21 cellular contexts compared by ENCODE assay signal in the genomic region with DNA sequence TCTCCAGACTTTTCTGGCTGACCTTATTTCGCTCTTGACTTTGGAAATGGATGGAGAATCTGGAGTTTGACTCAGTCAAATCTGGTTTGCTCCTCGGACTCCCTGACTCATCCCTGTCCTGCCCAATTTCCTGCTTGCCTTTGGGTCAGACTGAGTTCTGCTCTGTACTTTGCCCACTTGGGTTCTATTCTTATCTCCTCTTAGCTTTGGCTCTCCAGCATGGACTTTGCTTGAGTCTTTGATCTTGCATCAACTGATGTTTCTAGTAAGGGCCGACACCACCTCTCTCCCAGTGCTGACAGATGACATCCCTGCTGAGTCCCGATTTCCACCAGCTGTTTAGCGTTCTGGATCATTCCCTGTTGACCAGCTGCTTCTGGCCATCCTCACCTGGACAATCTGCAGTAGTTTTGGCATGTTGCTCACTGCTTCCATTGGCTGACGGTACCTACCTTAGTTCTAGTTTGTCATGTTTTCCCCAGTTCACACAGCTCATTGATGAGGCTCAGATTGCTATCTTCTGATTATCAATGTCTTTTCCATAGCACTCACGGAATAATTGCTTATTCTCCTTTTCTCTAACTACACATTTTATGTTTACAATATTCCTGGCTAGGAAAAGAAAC.
DNase-seq lines count a peak whose midpoint lies in the region; ATAC-seq and TF ChIP-seq lines count a peak whose summit lies in the region.
"Had no signal": no experiment of that assay in that cellular context is flagged by ENCODE, and none has a peak within 500 bp of the region (broad histone marks: within the 10 kb centered on the region; RNA-seq: fewer than 3 reads in every experiment).

No MANE protein-coding gene starts in this region.

- H3K9me3 ChIP-seq in right lobe of liver (no peaks in the 10 kb centered on the region), upper lobe of right lung (no peaks in the 10 kb centered on the region)
- H3K9me3 ChIP-seq: prostate gland had no signal

- peak; percentile 58 for DNase-seq in HFFc6
- DNase-seq in astrocyte of the hippocampus (ENCODE audit: low read depth, low spot score) = peak; percentile 16
- DNase-seq in right lobe of liver = peak; percentile 50 to 62 (median 62)
- DNase-seq in upper lobe of right lung = no peak
- DNase-seq in activated CD4-positive, alpha-beta T cell treated with anti-CD3 and anti-CD28 coated beads, Interleukin-2, amount 50 U/mL, for 4 hours = no peak
- DNase-seq in activated naive CD4-positive, alpha-beta T cell treated with anti-CD3 and anti-CD28 coated beads, Interleukin-2, amount 50 U/mL, for 16 hours = no peak
- DNase-seq in Kasumi-1 (lab: John Stamatoyannopoulos, UW) = no peak
- DNase-seq: activated CD4-positive, CD25-positive, alpha-beta regulatory T cell; activated naive CD8-positive, alpha-beta T cell treated with anti-CD3 and anti-CD28 coated beads, Interleukin-2, amount 50 U/mL, for 24 hours; CD4-positive, alpha-beta memory T cell; GDM1; immature natural killer cell; NCI-H1436 treated with DMSO at 0.1 percent for 48 hours; NCI-H510A; OCI-M1; stimulated activated CD4-positive, alpha-beta T cell treated with anti-CD3 and anti-CD28 coated beads, Interleukin-4, amount 100 ng/mL, for 1 hour; T-helper 1 cell had no signal

- no peaks in the 10 kb centered on the region for H3K27me3 ChIP-seq in right lobe of liver
- no peaks in the 10 kb centered on the region for H3K27me3 ChIP-seq in upper lobe of right lung

- H3K4me1 Mint-ChIP-seq in HFFc6 (ENCODE audit: low read depth) = peaks cover 55% of the 10 kb centered on the region
- H3K4me1 Mint-ChIP-seq: CD4-positive, alpha-beta memory T cell; immature natural killer cell; stimulated activated effector memory CD8-positive, alpha-beta T cell treated with anti-CD3 and anti-CD28 coated beads, Interleukin-12 subunit alpha, Interleukin-12 subunit beta, amount 100 ng/mL, for 72 hours had no signal

- no peaks in the 10 kb centered on the region for H3K9me3 Mint-ChIP-seq in HFFc6
- H3K9me3 Mint-ChIP-seq: activated naive CD8-positive, alpha-beta T cell treated with anti-CD3 and anti-CD28 coated beads, Interleukin-2, amount 50 U/mL, for 24 hours; dendritic cell treated with granulocyte-macrophage colony-stimulating factor and Interleukin-4, amounts not matched to agents 40 ng/mL and 50 ng/mL, for 4 days had no signal

- TF ChIP-seq CTCF in HFFc6 (IDR thresholded peaks at IDR 0.05) = no peak
- no peak for TF ChIP-seq CTCF in right lobe of liver (IDR thresholded peaks at IDR 0.05)
- TF ChIP-seq CTCF in upper lobe of right lung (IDR thresholded peaks at IDR 0.05) = no peak

- no peaks in the 10 kb centered on the region for H3K36me3 Mint-ChIP-seq in HFFc6 (ENCODE audit: low read depth)
- H3K36me3 Mint-ChIP-seq: CD4-positive, alpha-beta memory T cell; IgD-negative memory B cell; immature natural killer cell; stimulated activated effector memory CD8-positive, alpha-beta T cell treated with anti-CD3 and anti-CD28 coated beads, Interleukin-12 subunit alpha, Interleukin-12 subunit beta, amount 100 ng/mL, for 72 hours had no signal

- peak overlapping the region; percentile 80 for H3K4me3 Mint-ChIP-seq in HFFc6
- H3K4me3 Mint-ChIP-seq: activated naive CD8-positive, alpha-beta T cell treated with anti-CD3 and anti-CD28 coated beads, Interleukin-2, amount 50 U/mL, for 24 hours; CD4-positive, alpha-beta memory T cell; dendritic cell treated with granulocyte-macrophage colony-stimulating factor and Interleukin-4, amounts not matched to agents 40 ng/mL and 50 ng/mL, for 4 days; IgD-negative memory B cell; immature natural killer cell; stimulated activated effector memory CD8-positive, alpha-beta T cell treated with anti-CD3 and anti-CD28 coated beads, Interleukin-12 subunit alpha, Interleukin-12 subunit beta, amount 100 ng/mL, for 72 hours had no signal

- ATAC-seq in right lobe of liver (peak; percentile 94 to 99 (median 95)), upper lobe of right lung (no peak)
- ATAC-seq: activated naive CD8-positive, alpha-beta T cell treated with anti-CD3 and anti-CD28 coated beads, Interleukin-2, amount 50 U/mL, for 24 hours; stimulated activated effector memory CD8-positive, alpha-beta T cell treated with anti-CD3 and anti-CD28 coated beads, Interleukin-12 subunit alpha, Interleukin-12 subunit beta, amount 100 ng/mL, for 72 hours had no signal

- no peak for TF ChIP-seq POLR2A in right lobe of liver (IDR thresholded peaks at IDR 0.05)

- no peaks in the 10 kb centered on the region for H3K36me3 ChIP-seq in right lobe of liver
- no peaks in the 10 kb centered on the region for H3K36me3 ChIP-seq in upper lobe of right lung
- H3K36me3 ChIP-seq: prostate gland had no signal

- H3K4me1 ChIP-seq in right lobe of liver (peaks cover 0 to 14% (median 0%) of the 10 kb centered on the region in 4 donors), upper lobe of right lung (no peaks in the 10 kb centered on the region)
- H3K4me1 ChIP-seq: prostate gland had no signal

- H3K27ac ChIP-seq in right lobe of liver (peak overlapping the region; percentile 22 to 82 (median 55)), upper lobe of right lung (peak overlapping the region; percentile 31)
- H3K27ac ChIP-seq: prostate gland had no signal

- intact Hi-C loops in right lobe of liver (cut with DNase I) (no loop called here), upper lobe of right lung (cut with DNase I) (no loop called here)

- 30% methylated on average over 7 of the region's 7 CpGs for WGBS in right lobe of liver (ENCODE audit: insufficient coverage, low coverage, low lambda C conversion rate, missing lambda C conversion rate)

- H3K27me3 Mint-ChIP-seq in HFFc6 (ENCODE audit: insufficient read depth) = no peaks in the 10 kb centered on the region
- H3K27me3 Mint-ChIP-seq: activated naive CD8-positive, alpha-beta T cell treated with anti-CD3 and anti-CD28 coated beads, Interleukin-2, amount 50 U/mL, for 24 hours; CD4-positive, alpha-beta memory T cell; dendritic cell treated with granulocyte-macrophage colony-stimulating factor and Interleukin-4, amounts not matched to agents 40 ng/mL and 50 ng/mL, for 4 days; IgD-negative memory B cell had no signal

- H3K27ac Mint-ChIP-seq in HFFc6 = peak overlapping the region; percentile 94
- H3K27ac Mint-ChIP-seq: activated naive CD8-positive, alpha-beta T cell treated with anti-CD3 and anti-CD28 coated beads, Interleukin-2, amount 50 U/mL, for 24 hours; dendritic cell treated with granulocyte-macrophage colony-stimulating factor and Interleukin-4, amounts not matched to agents 40 ng/mL and 50 ng/mL, for 4 days; IgD-negative memory B cell; immature natural killer cell; stimulated activated effector memory CD8-positive, alpha-beta T cell treated with anti-CD3 and anti-CD28 coated beads, Interleukin-12 subunit alpha, Interleukin-12 subunit beta, amount 100 ng/mL, for 72 hours had no signal

- peak overlapping the region in 1 of 3 donors; percentile 28 for H3K4me3 ChIP-seq in right lobe of liver
- no peak overlapping the region for H3K4me3 ChIP-seq in upper lobe of right lung
- H3K4me3 ChIP-seq: prostate gland had no signal

Comparison
In these comparisons a context has a peak if more than half of its experiments do, and no peak if none do; other contexts are left out.
1. DNase-seq: peak in HFFc6 (single experiment), astrocyte of the hippocampus (single experiment) and right lobe of liver (3 of 3); none in upper lobe of right lung (single experiment), activated CD4-positive, alpha-beta T cell treated with anti-CD3 and anti-CD28 coated beads, Interleukin-2, amount 50 U/mL, for 4 hours (0 of 2), activated naive CD4-positive, alpha-beta T cell treated with anti-CD3 and anti-CD28 coated beads, Interleukin-2, amount 50 U/mL, for 16 hours (single experiment) and Kasumi-1 (0 of 2).